8 cellular contexts compared by ENCODE assay signal in the genomic region with DNA sequence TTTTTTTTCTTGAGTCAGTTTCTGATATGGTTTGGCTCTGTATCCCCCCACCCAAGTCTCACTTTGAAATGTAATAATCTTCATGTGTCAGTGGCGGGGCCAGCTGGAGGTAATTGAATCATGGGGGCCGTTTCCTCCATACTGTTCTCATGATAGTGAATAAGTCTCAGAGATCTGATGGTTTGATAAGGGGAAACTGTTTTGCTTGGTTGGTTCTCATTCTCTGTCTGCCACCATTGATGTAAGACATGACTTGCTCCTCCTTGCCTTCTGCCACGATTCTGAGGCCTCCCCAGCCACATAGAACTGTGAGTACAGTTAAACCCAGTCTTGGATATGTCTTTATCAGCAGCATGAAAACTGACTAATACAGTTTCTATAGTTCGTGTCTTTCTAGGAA. TPM values are rescaled to one million over a fixed set of nuclear protein-coding genes. Genes with fewer than 3 reads are reported as not detected.
A peak's percentile ranks its signal among the peaks of the same experiment; 100 is the strongest.
DNase-seq lines count a peak whose midpoint lies in the region.

No MANE protein-coding gene starts in this region.

- no CpG with 5 or more reads among the region's 4 CpGs for WGBS in mesendoderm (ENCODE audit: extremely low coverage, insufficient coverage, low lambda C conversion rate)

- H3K23ac ChIP-seq in mesendoderm (ENCODE audit: low read length) = no peak overlapping the region

- H2BK5ac ChIP-seq in mesendoderm (ENCODE audit: low read length) = no peak overlapping the region

- peak; percentile 22 for DNase-seq in activated gamma-delta T cell treated with anti-CD3 and anti-CD28 coated beads, Interleukin-2, amount 50 U/mL, for 16 hours (ENCODE audit: low read depth)
- DNase-seq in activated gamma-delta T cell treated with Interleukin-2 at 50 U/mL for 16 hours (no peak), mesendoderm (peak; percentile 24), superior temporal gyrus (ENCODE audit: extremely low spot score) (no peak), middle frontal gyrus (ENCODE audit: extremely low spot score, low spot score) (no peak), putamen (ENCODE audit: low spot score) (no peak), NK-92 (lab: John Stamatoyannopoulos, UW; ENCODE audit: unreplicated experiment) (no peak)
- DNase-seq in activated CD8-positive, alpha-beta memory T cell treated with anti-CD3 and anti-CD28 coated beads, Interleukin-2, amount 50 U/mL, for 1 hour (ENCODE audit: extremely low read depth) = peak; percentile 33

- no peak overlapping the region for H3K4me2 ChIP-seq in mesendoderm (ENCODE audit: low read length)

- no peak overlapping the region for H3K27ac ChIP-seq in mesendoderm (ENCODE audit: low read depth, low read length)

- no peaks in the 10 kb centered on the region for H3K27me3 ChIP-seq in mesendoderm (ENCODE audit: insufficient read depth, low read length, poor library complexity)

- H3K56ac ChIP-seq in mesendoderm (ENCODE audit: low read length) = no peak overlapping the region

- H2BK120ac ChIP-seq in mesendoderm (ENCODE audit: low read depth, low read length) = no peak overlapping the region

- H3K4ac ChIP-seq in mesendoderm (ENCODE audit: low read depth, low read length) = no peak overlapping the region

- no peak overlapping the region for H4K5ac ChIP-seq in mesendoderm (ENCODE audit: low read length)

- H4K8ac ChIP-seq in mesendoderm (ENCODE audit: low read depth, low read length) = no peak overlapping the region

- no peak overlapping the region for H3K4me3 ChIP-seq in mesendoderm (ENCODE audit: low read length)

- no peak overlapping the region for H3K9ac ChIP-seq in mesendoderm (ENCODE audit: low read length)

- no peak overlapping the region for H2BK15ac ChIP-seq in mesendoderm (replicated peaks; ENCODE audit: low read depth)

- no peak overlapping the region for H2AK5ac ChIP-seq in mesendoderm (ENCODE audit: low read length)

- peaks cover 37% of the 10 kb centered on the region for H3K79me2 ChIP-seq in mesendoderm (ENCODE audit: control insufficient read depth, insufficient read depth, low read length)

- H3K4me1 ChIP-seq in mesendoderm (ENCODE audit: control insufficient read depth, low read depth, low read length) = no peaks in the 10 kb centered on the region

- H3K18ac ChIP-seq in mesendoderm (ENCODE audit: low read length) = no peak overlapping the region

- H3K79me1 ChIP-seq in mesendoderm (ENCODE audit: low read length) = peaks cover 6% of the 10 kb centered on the region

- H3K36me3 ChIP-seq in mesendoderm (ENCODE audit: control insufficient read depth, insufficient read depth, low read length) = no peaks in the 10 kb centered on the region

RNA-seq across cellular contexts. Expression of a gene that starts 42.9 kb away (rescaled TPM):
- 61.9 TPM for polyA plus RNA-seq in mesendoderm (2013, experiment 1 of 2)
- 59.9 TPM for polyA plus RNA-seq in mesendoderm (2013, experiment 2 of 2)

Comparison
In these comparisons a context has a peak if more than half of its experiments do, and no peak if none do; other contexts are left out.
1. DNase-seq: peak in activated gamma-delta T cell treated with anti-CD3 and anti-CD28 coated beads, Interleukin-2, amount 50 U/mL, for 16 hours (single experiment), activated CD8-positive, alpha-beta memory T cell treated with anti-CD3 and anti-CD28 coated beads, Interleukin-2, amount 50 U/mL, for 1 hour (single experiment) and mesendoderm (single experiment); none in activated gamma-delta T cell treated with Interleukin-2 at 50 U/mL for 16 hours (single experiment), superior temporal gyrus (single experiment), middle frontal gyrus (single experiment), putamen (single experiment) and NK-92 (single experiment).